ENCODE assay signal across 25 cellular contexts in genomic region chr15:80685628-80686027, GRCh38. TPM values are rescaled to one million over a fixed set of nuclear protein-coding genes. Genes with fewer than 3 reads are reported as not detected.
DNase-seq lines count a peak whose midpoint lies in the region; ATAC-seq, FAIRE-seq and TF ChIP-seq lines count a peak whose summit lies in the region.
"Had no signal": no experiment of that assay in that cellular context is flagged by ENCODE, and none has a peak within 500 bp of the region (broad histone marks: within the 10 kb centered on the region; RNA-seq: fewer than 3 reads in every experiment).

No MANE protein-coding gene starts in this region.

- FAIRE-seq in kidney (lab: Jason Lieb, UNC) = no peak
- FAIRE-seq: A204.1, GM12878, GM19239 had no signal

- H3K9me3 ChIP-seq in hepatocyte (ENCODE audit: low read depth) (no peaks in the 10 kb centered on the region), transverse colon (no peaks in the 10 kb centered on the region), kidney (ENCODE audit: control insufficient read depth in 1 of 2, low read length in 2 of 2) (no peaks in the 10 kb centered on the region)
- H3K9me3 ChIP-seq: BLaER1, Caco-2 had no signal

- TF ChIP-seq CTCF in hepatocyte (IDR thresholded peaks at IDR 0.05; ENCODE audit: poor library complexity) (no peak), transverse colon (IDR thresholded peaks at IDR 0.05) (no peak), kidney (IDR thresholded peaks at IDR 0.05; ENCODE audit: borderline replicate concordance, extremely low read depth, insufficient read depth) (no peak)

- H3K27ac Mint-ChIP-seq in activated T-cell treated with anti-CD3 and anti-CD28 coated beads, Interleukin-2, amount 50 U/mL, for 72 hours = no peak overlapping the region
- no peak overlapping the region for H3K27ac Mint-ChIP-seq in activated T-helper 17 cell treated with anti-CD3 and anti-CD28 coated beads, Interleukin-2, amount 50 U/mL, for 72 hours
- H3K27ac Mint-ChIP-seq: B cell; CD4-positive, CD25-positive, alpha-beta regulatory T cell; CD8-positive, alpha-beta T cell; GM23338; H9 had no signal

- ATAC-seq in activated T-cell treated with anti-CD3 and anti-CD28 coated beads, Interleukin-2, amount 50 U/mL, for 72 hours (replicated peaks in 1 of 2) = peak; percentile 20 to 78
- ATAC-seq in activated T-helper 17 cell treated with anti-CD3 and anti-CD28 coated beads, Interleukin-2, amount 50 U/mL, for 72 hours (replicated peaks) = peak; percentile 61
- ATAC-seq: CD8-positive, alpha-beta T cell; GM12878; GM23338; HCT116 had no signal

- H3K9ac ChIP-seq in kidney (ENCODE audit: low read length in 2 of 2) = no peak overlapping the region
- H3K9ac ChIP-seq: BLaER1 had no signal

- intact Hi-C loops in transverse colon (cut with DNase I; ENCODE audit: low total_unique reads) (no loop called here), kidney (cut with DNase I) (no loop called here)

- H3K36me3 ChIP-seq in hepatocyte (replicated peaks; ENCODE audit: insufficient read depth, low read depth) = no peaks in the 10 kb centered on the region
- H3K36me3 ChIP-seq in transverse colon = no peaks in the 10 kb centered on the region
- no peaks in the 10 kb centered on the region for H3K36me3 ChIP-seq in kidney (ENCODE audit: control insufficient read depth in 1 of 2, insufficient read depth in 2 of 2, low read length in 2 of 2)
- H3K36me3 ChIP-seq: BLaER1 had no signal

- H3K4me3 ChIP-seq in hepatocyte (no peak overlapping the region), transverse colon (no peak overlapping the region), kidney (ENCODE audit: low read length in 2 of 2) (no peak overlapping the region)
- H3K4me3 ChIP-seq: BLaER1, GM12878, GM23338 had no signal

- TF ChIP-seq EP300 in transverse colon (IDR thresholded peaks at IDR 0.05; ENCODE audit: low read depth) = no peak

- no peak overlapping the region for H3K4me3 Mint-ChIP-seq in activated T-cell treated with anti-CD3 and anti-CD28 coated beads, Interleukin-2, amount 50 U/mL, for 72 hours
- no peak overlapping the region for H3K4me3 Mint-ChIP-seq in activated T-helper 17 cell treated with anti-CD3 and anti-CD28 coated beads, Interleukin-2, amount 50 U/mL, for 72 hours
- H3K4me3 Mint-ChIP-seq: B cell; CD4-positive, CD25-positive, alpha-beta regulatory T cell; CD8-positive, alpha-beta T cell; GM23338; H9 had no signal

- H3K9me2 ChIP-seq in hepatocyte (replicated peaks; ENCODE audit: insufficient read depth) = no peaks in the 10 kb centered on the region

- H3K27me3 ChIP-seq in hepatocyte (no peaks in the 10 kb centered on the region), transverse colon (no peaks in the 10 kb centered on the region)
- H3K27me3 ChIP-seq: BLaER1 had no signal

- peaks cover 33% of the 10 kb centered on the region for H3K27me3 Mint-ChIP-seq in activated T-cell treated with anti-CD3 and anti-CD28 coated beads, Interleukin-2, amount 50 U/mL, for 72 hours (ENCODE audit: low read depth)
- peaks cover 27% of the 10 kb centered on the region for H3K27me3 Mint-ChIP-seq in activated T-helper 17 cell treated with anti-CD3 and anti-CD28 coated beads, Interleukin-2, amount 50 U/mL, for 72 hours

- H2AFZ ChIP-seq in hepatocyte = no peak overlapping the region
- H2AFZ ChIP-seq: GM23338 had no signal

- H3K36me3 Mint-ChIP-seq in activated T-cell treated with anti-CD3 and anti-CD28 coated beads, Interleukin-2, amount 50 U/mL, for 72 hours (ENCODE audit: insufficient read depth in 2 of 2) = peaks cover 2 to 4% of the 10 kb centered on the region in 2 donors
- no peaks in the 10 kb centered on the region for H3K36me3 Mint-ChIP-seq in activated T-helper 17 cell treated with anti-CD3 and anti-CD28 coated beads, Interleukin-2, amount 50 U/mL, for 72 hours (ENCODE audit: low read depth)
- H3K36me3 Mint-ChIP-seq: CD8-positive, alpha-beta T cell had no signal

- H3K9me3 Mint-ChIP-seq in activated T-cell treated with anti-CD3 and anti-CD28 coated beads, Interleukin-2, amount 50 U/mL, for 72 hours = peaks cover 3 to 5% of the 10 kb centered on the region in 2 donors
- peaks cover 3% of the 10 kb centered on the region for H3K9me3 Mint-ChIP-seq in activated T-helper 17 cell treated with anti-CD3 and anti-CD28 coated beads, Interleukin-2, amount 50 U/mL, for 72 hours
- H3K9me3 Mint-ChIP-seq: CD8-positive, alpha-beta T cell had no signal

- in situ Hi-C loops in transverse colon (cut with MboI; ENCODE audit: low pct_ligation_motif_present in 1 of 4, low pct_unique_long_range_greater_than_20kb in 1 of 4, low sequenced_read_pairs in 3 of 4) = no loop called here

- TF ChIP-seq POLR2A in transverse colon (IDR thresholded peaks at IDR 0.05) = no peak

- H3K4me2 ChIP-seq in hepatocyte = no peak overlapping the region
- H3K4me2 ChIP-seq: BLaER1, GM23338 had no signal

- WGBS in hepatocyte (ENCODE audit: low lambda C conversion rate, missing lambda C conversion rate) = 82% methylated on average over 1 of the region's 1 CpG
- WGBS in transverse colon (ENCODE audit: low coverage in 1 of 2), 2 donors = 100% methylated on average over 1 of the region's 1 CpG

- DNase-seq in activated T-cell treated with anti-CD3 and anti-CD28 coated beads, Interleukin-2, amount 50 U/mL, for 72 hours = no peak
- DNase-seq in activated T-cell treated with anti-CD3 and anti-CD28 coated beads, Interleukin-2, amount 50 U/mL, for 1 hour = no peak
- DNase-seq in hepatocyte (ENCODE audit: low spot score) = no peak
- no peak for DNase-seq in transverse colon
- DNase-seq in kidney = no peak
- no peak for DNase-seq in activated CD4-positive, alpha-beta T cell treated with anti-CD3 and anti-CD28 coated beads for 1 hour
- no peak for DNase-seq in DMS53 (lab: John Stamatoyannopoulos, UW)
- DNase-seq: Caco-2; CD4-positive, CD25-positive, alpha-beta regulatory T cell; CD8-positive, alpha-beta T cell; DMS153; DMS79; EL; GDM1; H9 had no signal

- H3K4me1 Mint-ChIP-seq in activated T-cell treated with anti-CD3 and anti-CD28 coated beads, Interleukin-2, amount 50 U/mL, for 72 hours (ENCODE audit: low read depth) = no peaks in the 10 kb centered on the region
- no peaks in the 10 kb centered on the region for H3K4me1 Mint-ChIP-seq in activated T-helper 17 cell treated with anti-CD3 and anti-CD28 coated beads, Interleukin-2, amount 50 U/mL, for 72 hours
- H3K4me1 Mint-ChIP-seq: B cell; CD4-positive, CD25-positive, alpha-beta regulatory T cell had no signal

- H3K4me1 ChIP-seq in hepatocyte (ENCODE audit: insufficient read depth) (peaks cover 13% of the 10 kb centered on the region), transverse colon (peaks cover 0 to 38% (median 18%) of the 10 kb centered on the region in 4 donors), kidney (ENCODE audit: control insufficient read depth in 1 of 2, insufficient read depth in 1 of 2, low read depth in 1 of 2, low read length in 2 of 2) (no peaks in the 10 kb centered on the region)
- H3K4me1 ChIP-seq: BLaER1 had no signal

- peak overlapping the region; percentile 90 for H3K27ac ChIP-seq in hepatocyte
- peak overlapping the region; percentile 50 to 82 (median 58) for H3K27ac ChIP-seq in transverse colon
- H3K27ac ChIP-seq in kidney (ENCODE audit: low read depth in 2 of 2, low read length in 2 of 2) = no peak overlapping the region
- H3K27ac ChIP-seq: 22Rv1, BLaER1, C4-2B had no signal

- H3K79me2 ChIP-seq in hepatocyte = no peaks in the 10 kb centered on the region

- no peaks in the 10 kb centered on the region for H4K20me1 ChIP-seq in hepatocyte (ENCODE audit: insufficient read depth, poor library complexity, severe bottlenecking)
- H4K20me1 ChIP-seq: BLaER1 had no signal

RNA-seq across cellular contexts. Expression of gene ABHD17C, which starts 9.5 kb away (rescaled TPM):
- total RNA-seq in activated T-cell treated with anti-CD3 and anti-CD28 coated beads, Interleukin-2, amount 50 U/mL, for 72 hours = 1 to 10 TPM; 7.0 to 9.1 TPM
- total RNA-seq in activated T-helper 17 cell treated with anti-CD3 and anti-CD28 coated beads, Interleukin-2, amount 50 U/mL, for 72 hours = 1 to 10 TPM; 6.2 to 6.4 TPM
- 19.3 and 21.9 TPM in 2 replicates for total RNA-seq in hepatocyte
- polyA plus RNA-seq in hepatocyte = 22.5 and 32.4 TPM in 2 replicates
- total RNA-seq in transverse colon = 10 to 100 TPM; 41.0 to 96.0 (median 72.5) TPM
- total RNA-seq in kidney = 18.8 TPM
- polyA plus RNA-seq in kidney (ENCODE audit: insufficient read depth, low read depth, low replicate concordance) = 20.6 TPM

Comparison
In these comparisons a context has a peak if more than half of its experiments do, and no peak if none do; other contexts are left out.
1. H3K27ac ChIP-seq: peak in hepatocyte (single experiment) and transverse colon (4 of 4); none in kidney (0 of 2).